In the genomic region with DNA sequence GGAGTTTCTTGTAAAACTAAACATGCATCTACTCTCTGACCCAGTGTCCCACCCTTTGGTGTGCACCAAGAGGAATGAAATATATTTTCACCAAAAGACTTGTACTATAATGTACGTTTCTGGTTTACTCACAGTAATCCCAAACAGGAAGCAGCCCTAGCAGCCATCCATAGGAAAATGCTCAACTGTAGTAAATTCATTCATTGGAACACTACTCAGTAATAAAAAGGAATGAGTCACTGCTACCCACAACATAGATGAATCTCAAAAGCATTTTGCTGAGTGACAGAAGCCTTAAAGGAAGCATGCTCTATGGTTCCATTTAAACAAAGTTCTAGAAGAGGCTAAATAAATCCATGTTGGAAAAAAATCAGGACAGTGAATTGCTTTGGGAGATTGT, we compare ENCODE assay signal across 18 cellular contexts. TPM values are rescaled to one million over a fixed set of nuclear protein-coding genes. Genes with fewer than 3 reads are reported as not detected.
DNase-seq lines count a peak whose midpoint lies in the region; ATAC-seq, FAIRE-seq and TF ChIP-seq lines count a peak whose summit lies in the region.
"Had no signal": no experiment of that assay in that cellular context is flagged by ENCODE, and none has a peak within 500 bp of the region (broad histone marks: within the 10 kb centered on the region; RNA-seq: fewer than 3 reads in every experiment).

No MANE protein-coding gene starts in this region.

- H3K27ac ChIP-seq in A673 (ENCODE audit: low read depth, low read length, poor library complexity, severe bottlenecking) = no peak overlapping the region
- H3K27ac ChIP-seq: skin epidermis had no signal

- CTCF ChIA-PET in A673 (lab: Charles Lee) = no interaction called here

- H3K27me3 ChIP-seq in A673 (replicated peaks; ENCODE audit: insufficient read depth, low read depth, low read length, poor library complexity) = no peaks in the 10 kb centered on the region

- TF ChIP-seq CTCF in A673 (conservative IDR thresholded peaks at IDR 0.05; ENCODE audit: low read depth, low read length) = no peak

- POLR2A ChIA-PET in A673 (lab: Charles Lee; ENCODE audit: low non-redundant PET) = no interaction called here

- FAIRE-seq in RCC 7860 (lab: Jason Lieb, UNC) = peak; percentile 82

- DNase-seq in A673 (ENCODE audit: low spot score) (peak; percentile 59), GM04504 (ENCODE audit: low read depth) (peak; percentile 44), RCC 7860 (ENCODE audit: low spot score) (peak; percentile 59), glomerular visceral epithelial cell (ENCODE audit: extremely low spot score) (peak; percentile 38), NCI-H524 treated with DMSO at 0.1 percent for 48 hours (lab: John Stamatoyannopoulos, UW) (no peak), superior temporal gyrus (ENCODE audit: extremely low spot score) (no peak)
- DNase-seq in activated naive CD4-positive, alpha-beta T cell treated with Interleukin-2 at 50 U/mL for 16 hours = no peak
- DNase-seq: activated CD4-positive, alpha-beta T cell treated with anti-CD3 and anti-CD28 coated beads, Interleukin-2, amount 50 U/mL, for 4 hours; anterior cingulate cortex; DMS79; KG1; NCI-H1694; NCI-H510A treated with DMSO at 0.1 percent for 48 hours; substantia nigra; T-helper 9 cell had no signal

- ATAC-seq in GM19035 (IDR thresholded peaks at IDR 0.05; ENCODE audit: unreplicated experiment) = no peak
- ATAC-seq: Right ventricle myocardium inferior had no signal

- intact Hi-C loops in A673 (cut with micrococcal nuclease; ENCODE audit: unreplicated experiment) = no loop called here

- no peaks in the 10 kb centered on the region for H3K4me1 ChIP-seq in A673 (ENCODE audit: insufficient read depth, low read length, poor library complexity, severe bottlenecking)

- H3K4me3 ChIP-seq in A673 (ENCODE audit: low read depth, low read length, poor library complexity, severe bottlenecking) = no peak overlapping the region
- H3K4me3 ChIP-seq: skin epidermis had no signal

- H3K36me3 ChIP-seq in A673 (ENCODE audit: insufficient read depth, low read length, poor library complexity, severe bottlenecking) = no peaks in the 10 kb centered on the region

- BruUV-seq in A673 (replicated peaks; lab: Mats Ljungman, UMichigan) = no TSS peak

- no peaks in the 10 kb centered on the region for H3K9me3 ChIP-seq in A673 (ENCODE audit: low read depth, low read length, poor library complexity, severe bottlenecking)

RNA-seq across cellular contexts. Expression of a gene that starts 37.6 kb away (rescaled TPM):
- total RNA-seq in A673 (2021) = 19.0 and 23.4 TPM in 2 replicates

RNA-seq across cellular contexts. Expression of a gene that starts 46.3 kb away (rescaled TPM):
- 288 and 318 TPM in 2 replicates for total RNA-seq in A673 (2021)

Comparison
In these comparisons a context has a peak if more than half of its experiments do, and no peak if none do; other contexts are left out.
1. DNase-seq: peak in A673 (single experiment), GM04504 (single experiment), RCC 7860 (single experiment) and glomerular visceral epithelial cell (single experiment); none in NCI-H524 treated with DMSO at 0.1 percent for 48 hours (single experiment), activated naive CD4-positive, alpha-beta T cell treated with Interleukin-2 at 50 U/mL for 16 hours (single experiment) and superior temporal gyrus (single experiment).